1 cellular context compared by ENCODE assay signal in the genomic region with DNA sequence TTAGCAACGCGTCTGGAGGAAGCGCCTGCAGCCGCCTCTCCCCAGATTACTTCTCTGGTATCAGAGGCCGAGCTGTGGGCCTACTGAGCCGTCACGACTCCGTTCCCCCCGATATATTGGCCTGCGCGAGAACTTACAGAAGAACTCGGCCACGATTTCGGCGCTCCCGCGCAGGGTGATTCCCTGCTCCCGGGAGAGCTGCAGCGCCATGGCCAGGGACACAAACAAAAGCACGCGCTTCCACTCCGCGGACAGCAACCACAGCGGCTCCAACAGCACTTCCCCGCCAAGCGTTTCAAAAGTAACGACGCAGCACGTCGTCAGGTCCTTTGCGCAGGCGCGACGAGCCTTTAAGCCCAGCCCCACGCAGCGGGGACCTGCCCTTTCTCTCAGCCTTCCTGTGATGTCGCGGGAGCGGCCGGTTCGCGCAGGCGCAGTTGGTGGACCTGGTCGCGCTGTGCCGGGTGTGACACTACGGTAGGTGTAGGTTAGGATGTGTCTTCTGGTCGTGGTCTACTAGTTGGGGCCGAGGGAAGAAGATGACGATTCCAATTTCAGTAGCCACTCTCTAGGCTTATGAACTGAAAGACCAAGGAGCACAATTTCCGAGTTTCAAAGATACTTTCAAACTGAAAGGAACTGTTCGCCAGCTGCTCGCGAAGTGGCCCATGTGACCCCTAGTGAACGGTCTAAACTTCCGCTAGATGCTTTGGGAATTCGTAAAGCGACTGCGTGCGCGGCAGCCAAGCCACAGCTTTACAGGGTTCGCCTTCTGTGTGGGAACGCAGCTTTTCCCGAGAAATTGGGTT.
A peak's percentile ranks its signal among the peaks of the same experiment; 100 is the strongest.
TF ChIP-seq lines count a peak whose summit lies in the region.

A gene (minus strand): TSS at position 324 of the 809 bp plus-strand sequence. CDS start 114 bp downstream, at position 210.

TF ChIP-seq in WTC11, 78 proteins besides CTCF, POLR2A, EP300 and RAD21 (continued from another document and continues in another):
- TF ChIP-seq, protein P1, sequence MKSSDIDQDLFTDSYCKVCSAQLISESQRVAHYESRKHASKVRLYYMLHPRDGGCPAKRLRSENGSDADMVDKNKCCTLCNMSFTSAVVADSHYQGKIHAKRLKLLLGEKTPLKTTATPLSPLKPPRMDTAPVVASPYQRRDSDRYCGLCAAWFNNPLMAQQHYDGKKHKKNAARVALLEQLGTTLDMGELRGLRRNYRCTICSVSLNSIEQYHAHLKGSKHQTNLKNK (CRISPR knock-in tag; IDR thresholded peaks at IDR 0.05): no peak
- TF ChIP-seq IRF2 (CRISPR knock-in tag; IDR thresholded peaks at IDR 0.05; ENCODE audit: borderline replicate concordance, low read depth): no peak
- TF ChIP-seq, protein P2, sequence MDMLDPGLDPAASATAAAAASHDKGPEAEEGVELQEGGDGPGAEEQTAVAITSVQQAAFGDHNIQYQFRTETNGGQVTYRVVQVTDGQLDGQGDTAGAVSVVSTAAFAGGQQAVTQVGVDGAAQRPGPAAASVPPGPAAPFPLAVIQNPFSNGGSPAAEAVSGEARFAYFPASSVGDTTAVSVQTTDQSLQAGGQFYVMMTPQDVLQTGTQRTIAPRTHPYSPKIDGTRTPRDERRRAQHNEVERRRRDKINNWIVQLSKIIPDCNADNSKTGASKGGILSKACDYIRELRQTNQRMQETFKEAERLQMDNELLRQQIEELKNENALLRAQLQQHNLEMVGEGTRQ (CRISPR knock-in tag; IDR thresholded peaks at IDR 0.05): peak; percentile 88
- no peak for TF ChIP-seq NR2C2 (CRISPR knock-in tag; IDR thresholded peaks at IDR 0.05)
- TF ChIP-seq FOXP1 (CRISPR knock-in tag; IDR thresholded peaks at IDR 0.05; ENCODE audit: borderline replicate concordance): peak; percentile 81
- TF ChIP-seq NR1H2 (CRISPR knock-in tag; IDR thresholded peaks at IDR 0.05): no peak
- TF ChIP-seq ESRRA (CRISPR knock-in tag; IDR thresholded peaks at IDR 0.05; ENCODE audit: borderline replicate concordance): no peak
- TF ChIP-seq, protein P3, sequence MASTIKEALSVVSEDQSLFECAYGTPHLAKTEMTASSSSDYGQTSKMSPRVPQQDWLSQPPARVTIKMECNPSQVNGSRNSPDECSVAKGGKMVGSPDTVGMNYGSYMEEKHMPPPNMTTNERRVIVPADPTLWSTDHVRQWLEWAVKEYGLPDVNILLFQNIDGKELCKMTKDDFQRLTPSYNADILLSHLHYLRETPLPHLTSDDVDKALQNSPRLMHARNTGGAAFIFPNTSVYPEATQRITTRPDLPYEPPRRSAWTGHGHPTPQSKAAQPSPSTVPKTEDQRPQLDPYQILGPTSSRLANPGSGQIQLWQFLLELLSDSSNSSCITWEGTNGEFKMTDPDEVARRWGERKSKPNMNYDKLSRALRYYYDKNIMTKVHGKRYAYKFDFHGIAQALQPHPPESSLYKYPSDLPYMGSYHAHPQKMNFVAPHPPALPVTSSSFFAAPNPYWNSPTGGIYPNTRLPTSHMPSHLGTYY (CRISPR knock-in tag; IDR thresholded peaks at IDR 0.05): no peak
- TF ChIP-seq ZNF219 (CRISPR knock-in tag; IDR thresholded peaks at IDR 0.05; ENCODE audit: borderline replicate concordance): 0 out of 2 replicates have a peak, but pooled peaks have one; percentile 7
- TF ChIP-seq, protein P4, sequence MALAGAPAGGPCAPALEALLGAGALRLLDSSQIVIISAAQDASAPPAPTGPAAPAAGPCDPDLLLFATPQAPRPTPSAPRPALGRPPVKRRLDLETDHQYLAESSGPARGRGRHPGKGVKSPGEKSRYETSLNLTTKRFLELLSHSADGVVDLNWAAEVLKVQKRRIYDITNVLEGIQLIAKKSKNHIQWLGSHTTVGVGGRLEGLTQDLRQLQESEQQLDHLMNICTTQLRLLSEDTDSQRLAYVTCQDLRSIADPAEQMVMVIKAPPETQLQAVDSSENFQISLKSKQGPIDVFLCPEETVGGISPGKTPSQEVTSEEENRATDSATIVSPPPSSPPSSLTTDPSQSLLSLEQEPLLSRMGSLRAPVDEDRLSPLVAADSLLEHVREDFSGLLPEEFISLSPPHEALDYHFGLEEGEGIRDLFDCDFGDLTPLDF (CRISPR knock-in tag; IDR thresholded peaks at IDR 0.05): no peak
- TF ChIP-seq, protein P5, sequence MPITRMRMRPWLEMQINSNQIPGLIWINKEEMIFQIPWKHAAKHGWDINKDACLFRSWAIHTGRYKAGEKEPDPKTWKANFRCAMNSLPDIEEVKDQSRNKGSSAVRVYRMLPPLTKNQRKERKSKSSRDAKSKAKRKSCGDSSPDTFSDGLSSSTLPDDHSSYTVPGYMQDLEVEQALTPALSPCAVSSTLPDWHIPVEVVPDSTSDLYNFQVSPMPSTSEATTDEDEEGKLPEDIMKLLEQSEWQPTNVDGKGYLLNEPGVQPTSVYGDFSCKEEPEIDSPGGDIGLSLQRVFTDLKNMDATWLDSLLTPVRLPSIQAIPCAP (CRISPR knock-in tag; IDR thresholded peaks at IDR 0.05): peak; percentile 74; the same call in 1 of the 2 replicates
- no peak for TF ChIP-seq TP53 (CRISPR knock-in tag; IDR thresholded peaks at IDR 0.05)
- TF ChIP-seq, protein P6, sequence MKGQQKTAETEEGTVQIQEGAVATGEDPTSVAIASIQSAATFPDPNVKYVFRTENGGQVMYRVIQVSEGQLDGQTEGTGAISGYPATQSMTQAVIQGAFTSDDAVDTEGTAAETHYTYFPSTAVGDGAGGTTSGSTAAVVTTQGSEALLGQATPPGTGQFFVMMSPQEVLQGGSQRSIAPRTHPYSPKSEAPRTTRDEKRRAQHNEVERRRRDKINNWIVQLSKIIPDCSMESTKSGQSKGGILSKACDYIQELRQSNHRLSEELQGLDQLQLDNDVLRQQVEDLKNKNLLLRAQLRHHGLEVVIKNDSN (CRISPR knock-in tag; IDR thresholded peaks at IDR 0.05): peak; percentile 88
- TF ChIP-seq, protein P7, sequence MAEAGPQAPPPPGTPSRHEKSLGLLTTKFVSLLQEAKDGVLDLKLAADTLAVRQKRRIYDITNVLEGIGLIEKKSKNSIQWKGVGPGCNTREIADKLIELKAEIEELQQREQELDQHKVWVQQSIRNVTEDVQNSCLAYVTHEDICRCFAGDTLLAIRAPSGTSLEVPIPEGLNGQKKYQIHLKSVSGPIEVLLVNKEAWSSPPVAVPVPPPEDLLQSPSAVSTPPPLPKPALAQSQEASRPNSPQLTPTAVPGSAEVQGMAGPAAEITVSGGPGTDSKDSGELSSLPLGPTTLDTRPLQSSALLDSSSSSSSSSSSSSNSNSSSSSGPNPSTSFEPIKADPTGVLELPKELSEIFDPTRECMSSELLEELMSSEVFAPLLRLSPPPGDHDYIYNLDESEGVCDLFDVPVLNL (CRISPR knock-in tag; IDR thresholded peaks at IDR 0.05; ENCODE audit: borderline replicate concordance, low read depth): peak; percentile 99
- TF ChIP-seq PRRX2 (CRISPR knock-in tag; IDR thresholded peaks at IDR 0.05): no peak
- TF ChIP-seq, protein P8, sequence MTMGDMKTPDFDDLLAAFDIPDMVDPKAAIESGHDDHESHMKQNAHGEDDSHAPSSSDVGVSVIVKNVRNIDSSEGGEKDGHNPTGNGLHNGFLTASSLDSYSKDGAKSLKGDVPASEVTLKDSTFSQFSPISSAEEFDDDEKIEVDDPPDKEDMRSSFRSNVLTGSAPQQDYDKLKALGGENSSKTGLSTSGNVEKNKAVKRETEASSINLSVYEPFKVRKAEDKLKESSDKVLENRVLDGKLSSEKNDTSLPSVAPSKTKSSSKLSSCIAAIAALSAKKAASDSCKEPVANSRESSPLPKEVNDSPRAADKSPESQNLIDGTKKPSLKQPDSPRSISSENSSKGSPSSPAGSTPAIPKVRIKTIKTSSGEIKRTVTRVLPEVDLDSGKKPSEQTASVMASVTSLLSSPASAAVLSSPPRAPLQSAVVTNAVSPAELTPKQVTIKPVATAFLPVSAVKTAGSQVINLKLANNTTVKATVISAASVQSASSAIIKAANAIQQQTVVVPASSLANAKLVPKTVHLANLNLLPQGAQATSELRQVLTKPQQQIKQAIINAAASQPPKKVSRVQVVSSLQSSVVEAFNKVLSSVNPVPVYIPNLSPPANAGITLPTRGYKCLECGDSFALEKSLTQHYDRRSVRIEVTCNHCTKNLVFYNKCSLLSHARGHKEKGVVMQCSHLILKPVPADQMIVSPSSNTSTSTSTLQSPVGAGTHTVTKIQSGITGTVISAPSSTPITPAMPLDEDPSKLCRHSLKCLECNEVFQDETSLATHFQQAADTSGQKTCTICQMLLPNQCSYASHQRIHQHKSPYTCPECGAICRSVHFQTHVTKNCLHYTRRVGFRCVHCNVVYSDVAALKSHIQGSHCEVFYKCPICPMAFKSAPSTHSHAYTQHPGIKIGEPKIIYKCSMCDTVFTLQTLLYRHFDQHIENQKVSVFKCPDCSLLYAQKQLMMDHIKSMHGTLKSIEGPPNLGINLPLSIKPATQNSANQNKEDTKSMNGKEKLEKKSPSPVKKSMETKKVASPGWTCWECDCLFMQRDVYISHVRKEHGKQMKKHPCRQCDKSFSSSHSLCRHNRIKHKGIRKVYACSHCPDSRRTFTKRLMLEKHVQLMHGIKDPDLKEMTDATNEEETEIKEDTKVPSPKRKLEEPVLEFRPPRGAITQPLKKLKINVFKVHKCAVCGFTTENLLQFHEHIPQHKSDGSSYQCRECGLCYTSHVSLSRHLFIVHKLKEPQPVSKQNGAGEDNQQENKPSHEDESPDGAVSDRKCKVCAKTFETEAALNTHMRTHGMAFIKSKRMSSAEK (CRISPR knock-in tag; IDR thresholded peaks at IDR 0.05; ENCODE audit: borderline replicate concordance): no peak
- no peak for TF ChIP-seq JUN (CRISPR knock-in tag; IDR thresholded peaks at IDR 0.05)
- no peak for TF ChIP-seq RELA (CRISPR knock-in tag; IDR thresholded peaks at IDR 0.05; ENCODE audit: borderline replicate concordance)
- no peak; the same call in 1 of the 2 replicates for TF ChIP-seq TEAD1 (CRISPR knock-in tag; IDR thresholded peaks at IDR 0.05)
- no peak for TF ChIP-seq HMGA2 (CRISPR knock-in tag; IDR thresholded peaks at IDR 0.05)
- peak; percentile 92; the same call in 1 of the 2 replicates for TF ChIP-seq MYBL2 (CRISPR knock-in tag; IDR thresholded peaks at IDR 0.05)
- TF ChIP-seq, protein P9, sequence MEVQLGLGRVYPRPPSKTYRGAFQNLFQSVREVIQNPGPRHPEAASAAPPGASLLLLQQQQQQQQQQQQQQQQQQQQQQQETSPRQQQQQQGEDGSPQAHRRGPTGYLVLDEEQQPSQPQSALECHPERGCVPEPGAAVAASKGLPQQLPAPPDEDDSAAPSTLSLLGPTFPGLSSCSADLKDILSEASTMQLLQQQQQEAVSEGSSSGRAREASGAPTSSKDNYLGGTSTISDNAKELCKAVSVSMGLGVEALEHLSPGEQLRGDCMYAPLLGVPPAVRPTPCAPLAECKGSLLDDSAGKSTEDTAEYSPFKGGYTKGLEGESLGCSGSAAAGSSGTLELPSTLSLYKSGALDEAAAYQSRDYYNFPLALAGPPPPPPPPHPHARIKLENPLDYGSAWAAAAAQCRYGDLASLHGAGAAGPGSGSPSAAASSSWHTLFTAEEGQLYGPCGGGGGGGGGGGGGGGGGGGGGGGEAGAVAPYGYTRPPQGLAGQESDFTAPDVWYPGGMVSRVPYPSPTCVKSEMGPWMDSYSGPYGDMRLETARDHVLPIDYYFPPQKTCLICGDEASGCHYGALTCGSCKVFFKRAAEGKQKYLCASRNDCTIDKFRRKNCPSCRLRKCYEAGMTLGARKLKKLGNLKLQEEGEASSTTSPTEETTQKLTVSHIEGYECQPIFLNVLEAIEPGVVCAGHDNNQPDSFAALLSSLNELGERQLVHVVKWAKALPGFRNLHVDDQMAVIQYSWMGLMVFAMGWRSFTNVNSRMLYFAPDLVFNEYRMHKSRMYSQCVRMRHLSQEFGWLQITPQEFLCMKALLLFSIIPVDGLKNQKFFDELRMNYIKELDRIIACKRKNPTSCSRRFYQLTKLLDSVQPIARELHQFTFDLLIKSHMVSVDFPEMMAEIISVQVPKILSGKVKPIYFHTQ (CRISPR knock-in tag; IDR thresholded peaks at IDR 0.05): no peak
- no peak for TF ChIP-seq SMAD4 (CRISPR knock-in tag; IDR thresholded peaks at IDR 0.05)
- TF ChIP-seq MXD4 (CRISPR knock-in tag; IDR thresholded peaks at IDR 0.05; ENCODE audit: borderline replicate concordance): no peak
- TF ChIP-seq ELF4 (CRISPR knock-in tag; IDR thresholded peaks at IDR 0.05; ENCODE audit: low read depth): no peak
- TF ChIP-seq, protein P10, sequence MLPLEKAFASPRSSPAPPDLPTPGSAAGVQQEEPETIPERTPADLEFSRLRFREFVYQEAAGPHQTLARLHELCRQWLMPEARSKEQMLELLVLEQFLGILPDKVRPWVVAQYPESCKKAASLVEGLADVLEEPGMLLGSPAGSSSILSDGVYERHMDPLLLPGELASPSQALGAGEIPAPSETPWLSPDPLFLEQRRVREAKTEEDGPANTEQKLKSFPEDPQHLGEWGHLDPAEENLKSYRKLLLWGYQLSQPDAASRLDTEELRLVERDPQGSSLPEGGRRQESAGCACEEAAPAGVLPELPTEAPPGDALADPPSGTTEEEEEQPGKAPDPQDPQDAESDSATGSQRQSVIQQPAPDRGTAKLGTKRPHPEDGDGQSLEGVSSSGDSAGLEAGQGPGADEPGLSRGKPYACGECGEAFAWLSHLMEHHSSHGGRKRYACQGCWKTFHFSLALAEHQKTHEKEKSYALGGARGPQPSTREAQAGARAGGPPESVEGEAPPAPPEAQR (CRISPR knock-in tag; IDR thresholded peaks at IDR 0.05): no peak
- TF ChIP-seq, protein P11, sequence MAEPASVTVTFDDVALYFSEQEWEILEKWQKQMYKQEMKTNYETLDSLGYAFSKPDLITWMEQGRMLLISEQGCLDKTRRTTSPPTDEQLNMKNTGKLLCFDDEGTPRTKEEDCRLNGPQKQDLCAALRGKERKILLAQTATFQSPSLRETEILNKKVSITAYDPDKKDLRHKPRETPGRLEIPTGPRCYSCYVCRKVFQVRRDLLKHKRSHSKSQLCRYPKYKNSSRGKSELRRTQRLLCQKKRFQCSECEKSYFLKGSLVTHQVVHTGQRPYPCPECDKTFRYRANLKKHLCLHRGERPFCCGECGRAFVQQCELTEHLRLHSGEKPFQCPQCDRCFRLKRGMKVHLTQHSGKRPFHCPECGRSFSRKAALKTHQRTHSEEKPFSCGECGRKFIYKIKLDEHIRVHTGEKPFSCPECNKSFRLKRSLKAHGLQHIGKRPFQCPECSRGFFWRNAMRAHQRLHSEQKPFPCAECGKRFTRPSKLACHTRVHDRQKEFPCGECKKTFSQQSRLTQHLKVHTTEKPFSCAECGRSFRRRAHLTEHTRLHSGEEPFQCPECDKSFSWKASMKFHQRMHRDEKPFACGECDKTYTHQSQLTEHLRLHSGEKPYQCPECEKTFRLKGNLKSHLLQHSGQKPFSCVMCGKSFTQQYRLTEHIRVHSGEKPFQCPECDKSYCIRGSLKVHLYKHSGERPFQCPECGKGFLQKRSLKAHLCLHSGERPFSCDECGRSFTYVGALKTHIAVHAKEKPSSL (CRISPR knock-in tag; conservative IDR thresholded peaks at IDR 0.05): no peak
- peak; percentile 8; the same call in 1 of the 2 replicates for TF ChIP-seq GABPB1 (CRISPR knock-in tag; IDR thresholded peaks at IDR 0.05)
- no peak for TF ChIP-seq ZNF396 (CRISPR knock-in tag; IDR thresholded peaks at IDR 0.05; ENCODE audit: borderline replicate concordance)
- TF ChIP-seq CREM (CRISPR knock-in tag; IDR thresholded peaks at IDR 0.05): peak; percentile 71; the same call in 1 of the 2 replicates
- TF ChIP-seq SMAD3 (CRISPR knock-in tag; IDR thresholded peaks at IDR 0.05; ENCODE audit: borderline replicate concordance): peak; percentile 65; the same call in 1 of the 2 replicates
- TF ChIP-seq SP1 (CRISPR knock-in tag; conservative IDR thresholded peaks at IDR 0.05): 0 out of 2 replicates have a peak, but pooled peaks have one; percentile 36
- TF ChIP-seq NFYB (CRISPR knock-in tag; conservative IDR thresholded peaks at IDR 0.05; ENCODE audit: low read depth): no peak
- TF ChIP-seq, protein P12, sequence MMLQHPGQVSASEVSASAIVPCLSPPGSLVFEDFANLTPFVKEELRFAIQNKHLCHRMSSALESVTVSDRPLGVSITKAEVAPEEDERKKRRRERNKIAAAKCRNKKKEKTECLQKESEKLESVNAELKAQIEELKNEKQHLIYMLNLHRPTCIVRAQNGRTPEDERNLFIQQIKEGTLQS (CRISPR knock-in tag; conservative IDR thresholded peaks at IDR 0.05): no peak
- TF ChIP-seq KAT7 (CRISPR knock-in tag; IDR thresholded peaks at IDR 0.05; ENCODE audit: borderline replicate concordance): peak; percentile 77; the same call in 1 of the 2 replicates
- TF ChIP-seq OVOL2 (CRISPR knock-in tag; IDR thresholded peaks at IDR 0.05; ENCODE audit: borderline replicate concordance): no peak
